In genomic region chr12:12559699-12560296, GRCh38 we compare ENCODE assay signal across 10 cellular contexts. TPM values are rescaled to one million over a fixed set of nuclear protein-coding genes. Genes with fewer than 3 reads are reported as not detected.
DNase-seq lines count a peak whose midpoint lies in the region; ATAC-seq, FAIRE-seq and TF ChIP-seq lines count a peak whose summit lies in the region.
"Had no signal": no experiment of that assay in that cellular context is flagged by ENCODE, and none has a peak within 500 bp of the region (broad histone marks: within the 10 kb centered on the region; RNA-seq: fewer than 3 reads in every experiment).

No MANE protein-coding gene starts in this region.

- H3K27ac ChIP-seq in keratinocyte (ENCODE audit: control insufficient read depth, insufficient read depth, low read length) (peak overlapping the region; percentile 95), testis (peak overlapping the region; percentile 100), Peyer's patch (peak overlapping the region in 2 of 4 donors; percentile 28 to 99)

- no peak for TF ChIP-seq POLR2A in testis (IDR thresholded peaks at IDR 0.05)
- TF ChIP-seq POLR2A in Peyer's patch (IDR thresholded peaks at IDR 0.05) = no peak

- FAIRE-seq in keratinocyte (lab: Jason Lieb, UNC) = no peak

- H3K27me3 ChIP-seq in keratinocyte (ENCODE audit: control insufficient read depth, extremely low read depth, insufficient read depth, low read length) = no peaks in the 10 kb centered on the region
- no peaks in the 10 kb centered on the region for H3K27me3 ChIP-seq in testis
- H3K27me3 ChIP-seq in Peyer's patch = no peaks in the 10 kb centered on the region

- peak overlapping the region; percentile 91 for H3K4me3 Mint-ChIP-seq in activated T-cell treated with anti-CD3 and anti-CD28 coated beads, Interleukin-2, amount 50 U/mL, for 4 hours
- H3K4me3 Mint-ChIP-seq in activated T-helper 2 cell treated with anti-CD3 and anti-CD28 coated beads, Interferon-gamma antibody, Interleukin-2, Interleukin-4, amounts not matched to agents 10 μg/mL and 5 μg/mL and 100 μg/mL, durations not matched to agents 14 hours and 24 hours and 36 hours (ENCODE audit: low read depth) = peak overlapping the region; percentile 95

- WGBS in testis, 2 donors = 33 to 37% methylated on average over 3 of the region's 3 CpGs

- DNase-seq in activated T-cell treated with anti-CD3 and anti-CD28 coated beads, Interleukin-2, amount 50 U/mL, for 4 hours = no peak
- no peak for DNase-seq in activated T-cell treated with anti-CD3 and anti-CD28 coated beads, Interleukin-2, amount 50 U/mL, for 1 hour
- DNase-seq in activated T-helper 2 cell treated with anti-CD3 and anti-CD28 coated beads, Interferon-gamma antibody, Interleukin-2, Interleukin-4, amounts not matched to agents 10 μg/mL and 5 μg/mL and 100 μg/mL, durations not matched to agents 14 hours and 24 hours and 36 hours (ENCODE audit: low spot score) = no peak
- DNase-seq in keratinocyte (ENCODE audit: low read depth, low spot score) = no peak
- no peak for DNase-seq in testis
- no peak for DNase-seq in Peyer's patch
- no peak for DNase-seq in CD1c-positive myeloid dendritic cell (ENCODE audit: extremely low spot score)
- DNase-seq: midbrain had no signal

- TF ChIP-seq CTCF in keratinocyte (optimal IDR thresholded peaks at IDR 0.05 in 1 of 3, IDR thresholded peaks at IDR 0.05 in 1 of 3, conservative IDR thresholded peaks at IDR 0.05 in 1 of 3; ENCODE audit: extremely low read depth in 1 of 3, insufficient read depth in 2 of 3, low read length in 3 of 3) = no peak
- TF ChIP-seq CTCF in testis (IDR thresholded peaks at IDR 0.05) = no peak
- TF ChIP-seq CTCF in Peyer's patch (IDR thresholded peaks at IDR 0.05) = no peak

- no peaks in the 10 kb centered on the region for H4K20me1 ChIP-seq in keratinocyte (ENCODE audit: control insufficient read depth, extremely low read depth, insufficient read depth, low read length)

- H3K27me3 Mint-ChIP-seq in activated T-cell treated with anti-CD3 and anti-CD28 coated beads, Interleukin-2, amount 50 U/mL, for 4 hours (ENCODE audit: low read depth) = no peaks in the 10 kb centered on the region
- H3K27me3 Mint-ChIP-seq in activated T-helper 2 cell treated with anti-CD3 and anti-CD28 coated beads, Interferon-gamma antibody, Interleukin-2, Interleukin-4, amounts not matched to agents 10 μg/mL and 5 μg/mL and 100 μg/mL, durations not matched to agents 14 hours and 24 hours and 36 hours (ENCODE audit: low read depth) = no peaks in the 10 kb centered on the region

- peak overlapping the region; percentile 29 for H3K9ac ChIP-seq in keratinocyte (ENCODE audit: control insufficient read depth, extremely low read depth, insufficient read depth, low read length)

- dilution Hi-C loops in keratinocyte (cut with MboI; ENCODE audit: extremely low pct_ligation_motif_present, low sequenced_read_pairs) = no loop called here

- H3K9me1 ChIP-seq in keratinocyte (ENCODE audit: control insufficient read depth, extremely low read depth, insufficient read depth, low read length) = no peaks in the 10 kb centered on the region

- no peaks in the 10 kb centered on the region for H3K9me3 ChIP-seq in keratinocyte (ENCODE audit: control insufficient read depth, low read depth, low read length)
- no peaks in the 10 kb centered on the region for H3K9me3 ChIP-seq in testis
- no peaks in the 10 kb centered on the region for H3K9me3 ChIP-seq in Peyer's patch

- H3K36me3 Mint-ChIP-seq in activated T-cell treated with anti-CD3 and anti-CD28 coated beads, Interleukin-2, amount 50 U/mL, for 4 hours (ENCODE audit: insufficient read depth) = peaks cover 14% of the 10 kb centered on the region
- peaks cover 53% of the 10 kb centered on the region for H3K36me3 Mint-ChIP-seq in activated T-helper 2 cell treated with anti-CD3 and anti-CD28 coated beads, Interferon-gamma antibody, Interleukin-2, Interleukin-4, amounts not matched to agents 10 μg/mL and 5 μg/mL and 100 μg/mL, durations not matched to agents 14 hours and 24 hours and 36 hours (ENCODE audit: low read depth)

- H3K36me3 ChIP-seq in keratinocyte (ENCODE audit: control insufficient read depth in 2 of 2, extremely low read depth in 1 of 2, insufficient read depth in 2 of 2, low read length in 2 of 2) = peaks cover 0 to 2% of the 10 kb centered on the region in 2 experiments
- no peaks in the 10 kb centered on the region for H3K36me3 ChIP-seq in testis (ENCODE audit: low read depth, missing control alignments)
- H3K36me3 ChIP-seq in Peyer's patch = no peaks in the 10 kb centered on the region

- intact Hi-C loops in activated T-helper 2 cell treated with anti-CD3 and anti-CD28 coated beads, Interferon-gamma antibody, Interleukin-2, Interleukin-4, amounts not matched to agents 10 μg/mL and 5 μg/mL and 100 μg/mL, durations not matched to agents 14 hours and 24 hours and 36 hours (cut with micrococcal nuclease) = loop anchor here (2.0 to 5.0 kb wide), 5 partner anchors 47 to 165 kb away; partner anchors contain the start of gene GPR19
- intact Hi-C loops in testis (cut with DNase I; ENCODE audit: low total_unique reads) = loop anchor here (10.0 kb wide), 1 partner anchor 175 kb away; no protein-coding TSS in a partner anchor

- H3K4me1 Mint-ChIP-seq in activated T-cell treated with anti-CD3 and anti-CD28 coated beads, Interleukin-2, amount 50 U/mL, for 4 hours (ENCODE audit: low read depth) = peaks cover 46% of the 10 kb centered on the region
- peaks cover 45% of the 10 kb centered on the region for H3K4me1 Mint-ChIP-seq in activated T-helper 2 cell treated with anti-CD3 and anti-CD28 coated beads, Interferon-gamma antibody, Interleukin-2, Interleukin-4, amounts not matched to agents 10 μg/mL and 5 μg/mL and 100 μg/mL, durations not matched to agents 14 hours and 24 hours and 36 hours (ENCODE audit: low read depth)

- peak overlapping the region; percentile 97 for H3K4me2 ChIP-seq in keratinocyte (ENCODE audit: control insufficient read depth, extremely low read depth, insufficient read depth, low read depth, low read length)

- peaks cover under 1% of the 10 kb centered on the region for H3K9me3 Mint-ChIP-seq in activated T-cell treated with anti-CD3 and anti-CD28 coated beads, Interleukin-2, amount 50 U/mL, for 4 hours
- H3K9me3 Mint-ChIP-seq in activated T-helper 2 cell treated with anti-CD3 and anti-CD28 coated beads, Interferon-gamma antibody, Interleukin-2, Interleukin-4, amounts not matched to agents 10 μg/mL and 5 μg/mL and 100 μg/mL, durations not matched to agents 14 hours and 24 hours and 36 hours = peaks cover 1% of the 10 kb centered on the region

- H3K4me3 ChIP-seq in keratinocyte (ENCODE audit: control insufficient read depth in 2 of 3, extremely low read depth in 1 of 3, insufficient read depth in 2 of 3, low read depth in 1 of 3, low read length in 3 of 3) (peak overlapping the region; percentile 5 to 79 (median 78)), testis (peak overlapping the region in 1 of 2 donors; percentile 8), Peyer's patch (peak overlapping the region in 2 of 4 donors; percentile 84 to 96)

- peaks cover 19% of the 10 kb centered on the region for H3K4me1 ChIP-seq in keratinocyte (ENCODE audit: control insufficient read depth, extremely low read depth, insufficient read depth, low read length)
- peaks cover 19% of the 10 kb centered on the region for H3K4me1 ChIP-seq in testis
- peaks cover 0 to 17% (median 2%) of the 10 kb centered on the region in 4 donors for H3K4me1 ChIP-seq in Peyer's patch

- ATAC-seq in activated T-cell treated with anti-CD3 and anti-CD28 coated beads, Interleukin-2, amount 50 U/mL, for 4 hours = no peak
- no peak for ATAC-seq in HG03135 (IDR thresholded peaks at IDR 0.05; ENCODE audit: unreplicated experiment)
- ATAC-seq: activated CD4-positive, CD25-positive, alpha-beta regulatory T cell treated with anti-CD3 and anti-CD28 coated beads, Interleukin-2, amount 50 U/mL, for 24 hours had no signal

- H3K27ac Mint-ChIP-seq in activated T-helper 2 cell treated with anti-CD3 and anti-CD28 coated beads, Interferon-gamma antibody, Interleukin-2, Interleukin-4, amounts not matched to agents 10 μg/mL and 5 μg/mL and 100 μg/mL, durations not matched to agents 14 hours and 24 hours and 36 hours = peak overlapping the region; percentile 59

- H2AFZ ChIP-seq in keratinocyte (ENCODE audit: control insufficient read depth, low read length) = no peak overlapping the region

- H3K79me2 ChIP-seq in keratinocyte (ENCODE audit: control insufficient read depth, insufficient read depth, low read length) = peaks cover 33% of the 10 kb centered on the region

RNA-seq across cellular contexts. Expression of gene DUSP16, which starts 2.9 kb away (rescaled TPM):
- 10 to 100 TPM; 24.0 to 40.8 (median 34.9) TPM for total RNA-seq in activated T-cell treated with anti-CD3 and anti-CD28 coated beads, Interleukin-2, amount 50 U/mL, for 4 hours
- 64.7 and 66.5 TPM in 2 replicates for total RNA-seq in activated T-helper 2 cell treated with anti-CD3 and anti-CD28 coated beads, Interferon-gamma antibody, Interleukin-2, Interleukin-4, amounts not matched to agents 10 μg/mL and 5 μg/mL and 100 μg/mL, durations not matched to agents 14 hours and 24 hours and 36 hours
- polyA plus RNA-seq in keratinocyte (7.6 to 9.3 TPM (median 8.2 TPM) in 3 replicates), testis (ENCODE audit: insufficient read depth, low read depth, low replicate concordance) (22.5 TPM)
- 7.3 TPM for polyA plus RNA-seq in keratinocyte (2011; ENCODE audit: low read depth)
- polyA plus RNA-seq in keratinocyte (2011; cell fraction: cytosol; rRNA removed) = 6.3 and 9.5 TPM in 2 replicates
- 8.6 and 10.2 TPM in 2 replicates for polyA plus RNA-seq in keratinocyte (2011; cell fraction: nucleus; rRNA removed)
- polyA plus RNA-seq in keratinocyte (2012; ENCODE audit: low replicate concordance) = 7.0 and 11.6 TPM in 2 replicates
- polyA minus RNA-seq in keratinocyte = 11.5 to 15.7 TPM (median 12.1 TPM) in 3 replicates
- polyA minus RNA-seq in keratinocyte (2011; cell fraction: cytosol; rRNA and poly(A)+ RNA removed) = 5.6 TPM
- 7.9 and 18.6 TPM in 2 replicates for polyA minus RNA-seq in keratinocyte (2011; cell fraction: nucleus; rRNA and poly(A)+ RNA removed)
- total RNA-seq in testis (10 to 100 TPM; 42.1 to 48.6 TPM), Peyer's patch (10 to 100 TPM; 20.6 to 52.6 (median 45.7) TPM)

RNA-seq across cellular contexts. Expression of gene CREBL2, which starts 51.9 kb away (rescaled TPM):
- total RNA-seq in activated T-cell treated with anti-CD3 and anti-CD28 coated beads, Interleukin-2, amount 50 U/mL, for 4 hours = 10 to 100 TPM; 14.4 to 16.9 (median 14.8) TPM
- 22.3 and 23.3 TPM in 2 replicates for total RNA-seq in activated T-helper 2 cell treated with anti-CD3 and anti-CD28 coated beads, Interferon-gamma antibody, Interleukin-2, Interleukin-4, amounts not matched to agents 10 μg/mL and 5 μg/mL and 100 μg/mL, durations not matched to agents 14 hours and 24 hours and 36 hours
- polyA plus RNA-seq in keratinocyte = 11.3 to 15.8 TPM (median 11.8 TPM) in 3 replicates
- polyA plus RNA-seq in keratinocyte (2011; ENCODE audit: low read depth) = 5.2 TPM
- 10.6 and 17.0 TPM in 2 replicates for polyA plus RNA-seq in keratinocyte (2011; cell fraction: cytosol; rRNA removed)
- polyA plus RNA-seq in keratinocyte (2011; cell fraction: nucleus; rRNA removed) = 5.2 and 6.6 TPM in 2 replicates
- 7.6 and 14.4 TPM in 2 replicates for polyA plus RNA-seq in keratinocyte (2012; ENCODE audit: low replicate concordance)
- 5.2 to 13.9 TPM (median 9.2 TPM) in 3 replicates for polyA minus RNA-seq in keratinocyte
- 9.8 TPM for polyA minus RNA-seq in keratinocyte (2011; cell fraction: cytosol; rRNA and poly(A)+ RNA removed)
- polyA minus RNA-seq in keratinocyte (2011; cell fraction: nucleus; rRNA and poly(A)+ RNA removed) = 4.5 and 6.9 TPM in 2 replicates
- total RNA-seq in testis = 10 to 100 TPM; 42.8 to 43.6 TPM
- polyA plus RNA-seq in testis (ENCODE audit: insufficient read depth, low read depth, low replicate concordance) = 49.6 TPM
- 10 to 100 TPM; 23.1 to 33.0 (median 27.6) TPM for total RNA-seq in Peyer's patch
